Comparison of ENCODE assay signal across 28 cellular contexts in genomic region chr20:62631336-62632317, GRCh38. TPM values are rescaled to one million over a fixed set of nuclear protein-coding genes. Genes with fewer than 3 reads are reported as not detected.
DNase-seq lines count a peak whose midpoint lies in the region; ATAC-seq, FAIRE-seq and TF ChIP-seq lines count a peak whose summit lies in the region.
"Had no signal": no experiment of that assay in that cellular context is flagged by ENCODE, and none has a peak within 500 bp of the region (broad histone marks: within the 10 kb centered on the region; RNA-seq: fewer than 3 reads in every experiment).

No MANE protein-coding gene starts in this region.

- no peak for ATAC-seq in HepG2
- ATAC-seq in HG02938 (IDR thresholded peaks at IDR 0.05; ENCODE audit: unreplicated experiment) = no peak
- no peak for ATAC-seq in T-helper 17 cell
- ATAC-seq in GM18867 (IDR thresholded peaks at IDR 0.05; ENCODE audit: unreplicated experiment) = no peak

- no peak for TF ChIP-seq RAD21 in HepG2 (CRISPR knock-in tag; IDR thresholded peaks at IDR 0.05)

- TF ChIP-seq CTCF in HepG2 (CRISPR knock-in tag; IDR thresholded peaks at IDR 0.05) = no peak

- no peak for TF ChIP-seq EP300 in HepG2 (IDR thresholded peaks at IDR 0.05; ENCODE audit: low read depth in 2 of 2, low read length in 2 of 2)
- no peak for TF ChIP-seq EP300 in HepG2 (CRISPR knock-in tag; IDR thresholded peaks at IDR 0.05; ENCODE audit: borderline replicate concordance)

- H3K4me1 ChIP-seq in HepG2 (ENCODE audit: insufficient read depth, low read length) = peaks cover 63% of the 10 kb centered on the region
- H3K4me1 ChIP-seq: adrenal gland, breast epithelium, HAP-1, prostate gland, tibial nerve had no signal

- H3K27ac Mint-ChIP-seq in T-helper 17 cell = no peak overlapping the region
- H3K27ac Mint-ChIP-seq: activated CD4-positive, alpha-beta T cell treated with anti-CD3 and anti-CD28 coated beads, Interleukin-2, amount 10 ng/mL, durations not matched to agents 24 days and 14 days; CD8-positive, alpha-beta memory T cell; nephron progenitor cell; stimulated activated naive CD8-positive, alpha-beta T cell treated with anti-CD3 and anti-CD28 coated beads, Interleukin-15, Interleukin-2, amounts not matched to agents 100 ng/mL and 50 ng/mL, for 24 hours had no signal

- intact Hi-C loops in HepG2 (cut with micrococcal nuclease; ENCODE audit: unreplicated experiment) = no loop called here

- no peak overlapping the region; the same call in 1 of the 2 replicates for H3K4me2 ChIP-seq in HepG2 (ENCODE audit: low read depth, low read length)

- WGBS in HepG2 (ENCODE audit: low lambda C conversion rate) = 53% methylated on average over 23 of the region's 24 CpGs

- H3K9me3 ChIP-seq in HepG2 (ENCODE audit: low read length) (no peaks in the 10 kb centered on the region), T-helper 17 cell (ENCODE audit: control insufficient read depth, low read length, poor library complexity, severe bottlenecking) (no peaks in the 10 kb centered on the region)
- H3K9me3 ChIP-seq: adrenal gland, breast epithelium, HAP-1, prostate gland, tibial nerve had no signal

- peaks cover 6% of the 10 kb centered on the region for H3K4me1 Mint-ChIP-seq in T-helper 17 cell
- H3K4me1 Mint-ChIP-seq: CD8-positive, alpha-beta memory T cell had no signal

- CTCF ChIA-PET in HepG2 (lab: Yijun Ruan, JAX; ENCODE audit: low intra/inter-chr PET ratio, low total read pairs) = no interaction called here

- H2AFZ ChIP-seq in HepG2 (ENCODE audit: low read length) = no peak overlapping the region

- no peak overlapping the region for H3K9ac ChIP-seq in HepG2 (ENCODE audit: insufficient read depth, low read depth, low read length)

- H3K27me3 ChIP-seq in HepG2 (ENCODE audit: control insufficient read depth in 1 of 2, insufficient read depth in 2 of 2, low read length in 2 of 2) = peaks cover 28 to 79% of the 10 kb centered on the region in 2 experiments
- H3K27me3 ChIP-seq: adrenal gland had no signal

- no peaks in the 10 kb centered on the region for H3K36me3 ChIP-seq in HepG2 (replicated peaks in 1 of 2; ENCODE audit: control insufficient read depth in 1 of 2, insufficient read depth in 2 of 2, low read length in 2 of 2)
- H3K36me3 ChIP-seq: adrenal gland, breast epithelium, HAP-1, prostate gland, tibial nerve had no signal

- no peak for TF ChIP-seq POLR2A in HepG2 (IDR thresholded peaks at IDR 0.05; ENCODE audit: insufficient read depth in 1 of 2, low read depth in 2 of 2, low read length in 2 of 2)

- H3K27ac ChIP-seq in HepG2 (ENCODE audit: extremely low read length, insufficient read depth, low read length) = no peak overlapping the region
- H3K27ac ChIP-seq: adrenal gland, breast epithelium, coronary artery, prostate gland, tibial nerve had no signal

- peaks cover 2% of the 10 kb centered on the region for H3K36me3 Mint-ChIP-seq in T-helper 17 cell (ENCODE audit: low read depth)
- H3K36me3 Mint-ChIP-seq: CD8-positive, alpha-beta memory T cell had no signal

- no peaks in the 10 kb centered on the region for H3K79me2 ChIP-seq in HepG2 (ENCODE audit: insufficient read depth, low read length)

- no peaks in the 10 kb centered on the region for H4K20me1 ChIP-seq in HepG2 (ENCODE audit: insufficient read depth, low read length)

- peaks cover 29% of the 10 kb centered on the region for H3K27me3 Mint-ChIP-seq in T-helper 17 cell

- POLR2A ChIA-PET in HepG2 (lab: Yijun Ruan, JAX) = no interaction called here

- DNase-seq in COR-L47 (lab: John Stamatoyannopoulos, UW) (peak; percentile 74), NCI-H1092 (lab: John Stamatoyannopoulos, UW) (peak; percentile 69), NCI-H2171 treated with DMSO at 0.1 percent for 48 hours (lab: John Stamatoyannopoulos, UW) (peak; percentile 98), HepG2 (ENCODE audit: low spot score) (no peak), SKM-1 treated with dmso at 0.1 percent for 144 hours (lab: John Stamatoyannopoulos, UW; ENCODE audit: unreplicated experiment) (no peak), T-helper 17 cell (no peak)
- DNase-seq: activated CD4-positive, alpha-beta T cell treated with anti-CD3 and anti-CD28 coated beads, Interleukin-2, amount 10 ng/mL, durations not matched to agents 24 days and 14 days; activated CD8-positive, alpha-beta memory T cell treated with anti-CD3 and anti-CD28 coated beads, Interleukin-2, amount 50 U/mL, for 4 hours; adrenal gland; CD8-positive, alpha-beta memory T cell; EL; Karpas-422; midbrain; NCI-H1048; NCI-H510A treated with DMSO at 0.1 percent for 48 hours; nephron progenitor cell; Right ventricle myocardium superior; small intestine; stimulated activated CD4-positive, alpha-beta T cell treated with anti-CD3 and anti-CD28 coated beads, Interleukin-2, amount 100 ng/mL, for 48 hours had no signal

- FAIRE-seq in HepG2 (lab: Jason Lieb, UNC) = no peak
- FAIRE-seq: small intestine had no signal

- BruUV-seq in HepG2 (replicated peaks; lab: Mats Ljungman, UMichigan) = no TSS peak

- H3K4me3 ChIP-seq in HepG2 (replicated peaks in 1 of 3; ENCODE audit: insufficient read depth in 1 of 3, low read depth in 2 of 3, low read length in 3 of 3) = no peak overlapping the region
- H3K4me3 ChIP-seq: adrenal gland, breast epithelium, coronary artery, HAP-1, prostate gland, tibial nerve had no signal

- H3K4me3 Mint-ChIP-seq in T-helper 17 cell = no peak overlapping the region
- H3K4me3 Mint-ChIP-seq: activated CD4-positive, alpha-beta T cell treated with anti-CD3 and anti-CD28 coated beads, Interleukin-2, amount 10 ng/mL, durations not matched to agents 24 days and 14 days; CD8-positive, alpha-beta memory T cell; nephron progenitor cell; stimulated activated naive CD8-positive, alpha-beta T cell treated with anti-CD3 and anti-CD28 coated beads, Interleukin-15, Interleukin-2, amounts not matched to agents 100 ng/mL and 50 ng/mL, for 24 hours had no signal

- in situ Hi-C loops in HepG2 (cut with HindIII; ENCODE audit: extremely low pct_ligation_motif_present, low pct_unique_long_range_greater_than_20kb) = no loop called here

TF ChIP-seq in HepG2, 621 proteins besides CTCF, POLR2A, EP300 and RAD21 (continues in another document):
- TF ChIP-seq HDAC2 (CRISPR knock-in tag; IDR thresholded peaks at IDR 0.05) (no peak), ZNF547 (CRISPR knock-in tag; IDR thresholded peaks at IDR 0.05) (no peak), SPEN (CRISPR knock-in tag; IDR thresholded peaks at IDR 0.05; ENCODE audit: low read depth) (0 out of 2 replicates have a peak, but pooled peaks have one; percentile 31), ZNF710 (CRISPR knock-in tag; IDR thresholded peaks at IDR 0.05; ENCODE audit: borderline replicate concordance) (no peak), ZBTB38 (CRISPR knock-in tag; IDR thresholded peaks at IDR 0.05) (0 out of 2 replicates have a peak, but pooled peaks have one; percentile 4), ZBTB34 (CRISPR knock-in tag; IDR thresholded peaks at IDR 0.05) (no peak), ZNF224 (CRISPR knock-in tag; IDR thresholded peaks at IDR 0.05) (no peak)

RNA-seq across cellular contexts. Expression of gene SLCO4A1, which starts 10.7 kb away (rescaled TPM):
- total RNA-seq in HepG2 (2016; rRNA removed; fragmentation: Illumina TruSeq; extraction: Trizol) (23.8 and 55.5 TPM in 2 replicates), T-helper 17 cell (1 to 10 TPM; 1.9 TPM)
- total RNA-seq in HepG2 (2016; cell fraction: cytosol; rRNA removed; fragmentation: Illumina TruSeq; extraction: Trizol; ENCODE audit: low read depth) = 21.3 and 22.4 TPM in 2 replicates
- total RNA-seq in HepG2 (2016; cell fraction: insoluble cytoplasmic fraction; rRNA removed; fragmentation: Illumina TruSeq; extraction: Trizol) = 20.7 and 58.6 TPM in 2 replicates
- 31.3 and 32.0 TPM in 2 replicates for total RNA-seq in HepG2 (2016; cell fraction: membrane; rRNA removed; fragmentation: Illumina TruSeq; extraction: Trizol)
- 55.7 and 65.4 TPM in 2 replicates for total RNA-seq in HepG2 (2016; cell fraction: nucleus; rRNA removed; fragmentation: Illumina TruSeq; extraction: Trizol)
- 91.3 and 112 TPM in 2 replicates for polyA plus RNA-seq in HepG2 (2011; rRNA removed)
- 53.2 and 96.9 TPM in 2 replicates for polyA plus RNA-seq in HepG2 (2011; cell fraction: cytosol; rRNA removed)
- 133 and 239 TPM in 2 replicates for polyA plus RNA-seq in HepG2 (2011; cell fraction: nucleus; rRNA removed)
- polyA plus RNA-seq in HepG2 (2012) = 48.1 and 97.6 TPM in 2 replicates
- polyA plus RNA-seq in HepG2 (2016; cell fraction: cytosol; fragmentation: Illumina TruSeq; extraction: Trizol; ENCODE audit: low read depth) = 14.3 and 17.6 TPM in 2 replicates
- 25.9 and 26.2 TPM in 2 replicates for polyA plus RNA-seq in HepG2 (2016; cell fraction: insoluble cytoplasmic fraction; fragmentation: Illumina TruSeq; extraction: Trizol; ENCODE audit: low read depth)
- polyA plus RNA-seq in HepG2 (2016; cell fraction: membrane; fragmentation: Illumina TruSeq; extraction: Trizol; ENCODE audit: low read depth) = 21.9 and 22.4 TPM in 2 replicates
- polyA plus RNA-seq in HepG2 (2016; cell fraction: nucleus; fragmentation: Illumina TruSeq; extraction: Trizol; ENCODE audit: insufficient read depth, low read depth) = 114 and 125 TPM in 2 replicates
- polyA minus RNA-seq in HepG2 (2011; rRNA and poly(A)+ RNA removed; ENCODE audit: low replicate concordance) = 44.0 and 104 TPM in 2 replicates
- 27.7 and 39.2 TPM in 2 replicates for polyA minus RNA-seq in HepG2 (2011; cell fraction: cytosol; rRNA and poly(A)+ RNA removed)
- 31.2 and 42.4 TPM in 2 replicates for polyA minus RNA-seq in HepG2 (2011; cell fraction: nucleus; rRNA and poly(A)+ RNA removed)
- polyA plus RNA-seq: fibroblast of lung had no signal

Comparison
In these comparisons a context has a peak if more than half of its experiments do, and no peak if none do; other contexts are left out.
1. DNase-seq: peak in COR-L47 (single experiment), NCI-H1092 (single experiment) and NCI-H2171 treated with DMSO at 0.1 percent for 48 hours (single experiment); none in HepG2 (single experiment), SKM-1 treated with dmso at 0.1 percent for 144 hours (single experiment) and T-helper 17 cell (0 of 3).
2. RNA of gene SLCO4A1, which starts 10.7 kb away (total RNA-seq): 20.7 to 65.4 TPM in HepG2; 1.9 TPM in T-helper 17 cell; every median in the first group is over 4 times any median in the second.